26 cellular contexts compared by ENCODE assay signal in the genomic region with DNA sequence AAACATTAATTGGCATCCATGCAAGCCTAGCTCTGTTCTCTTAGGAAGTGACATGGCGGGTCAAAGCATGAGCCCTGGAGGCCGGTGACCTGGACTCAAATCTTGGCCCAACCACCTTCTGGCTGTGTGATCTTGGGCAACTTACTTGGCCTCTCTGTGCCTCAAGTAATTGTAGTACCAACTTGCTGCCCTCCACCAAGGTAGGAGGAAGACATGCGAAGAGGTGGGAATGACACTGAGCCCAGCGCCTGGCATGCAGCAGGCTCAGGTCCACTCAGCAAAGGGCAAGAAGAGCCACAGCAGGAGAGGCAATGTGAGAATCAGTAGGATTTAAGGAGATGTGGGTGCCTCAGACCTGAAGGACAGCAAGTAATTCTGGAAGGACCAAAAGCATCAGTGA. TPM values are rescaled to one million over a fixed set of nuclear protein-coding genes. Genes with fewer than 3 reads are reported as not detected.
DNase-seq lines count a peak whose midpoint lies in the region; ATAC-seq, FAIRE-seq and TF ChIP-seq lines count a peak whose summit lies in the region.
"Had no signal": no experiment of that assay in that cellular context is flagged by ENCODE, and none has a peak within 500 bp of the region (broad histone marks: within the 10 kb centered on the region; RNA-seq: fewer than 3 reads in every experiment).

No MANE protein-coding gene starts in this region.

- POLR2A ChIA-PET in HepG2 (lab: Yijun Ruan, JAX) = no interaction called here

- H3K36me3 ChIP-seq in HepG2 (replicated peaks in 1 of 2; ENCODE audit: control insufficient read depth in 1 of 2, insufficient read depth in 2 of 2, low read length in 2 of 2) = no peaks in the 10 kb centered on the region
- no peaks in the 10 kb centered on the region for H3K36me3 ChIP-seq in right lobe of liver
- H3K36me3 ChIP-seq in WERI-Rb-1 = no peaks in the 10 kb centered on the region
- H3K36me3 ChIP-seq: BE2C had no signal

- no peak overlapping the region for H2AFZ ChIP-seq in HepG2 (ENCODE audit: low read length)
- H2AFZ ChIP-seq: GM23248 had no signal

- BruUV-seq in HepG2 (replicated peaks; lab: Mats Ljungman, UMichigan) = no TSS peak

- no peaks in the 10 kb centered on the region for H3K9me3 Mint-ChIP-seq in chondrocyte (ENCODE audit: low read depth)
- H3K9me3 Mint-ChIP-seq: CD4-positive, alpha-beta memory T cell had no signal

- H3K27ac ChIP-seq in HepG2 (ENCODE audit: extremely low read length, insufficient read depth, low read length) (no peak overlapping the region), right lobe of liver (no peak overlapping the region), WERI-Rb-1 (peak overlapping the region; percentile 41; the same call in 1 of the 2 replicates)
- H3K27ac ChIP-seq: A549, GM23248 had no signal

- no peaks in the 10 kb centered on the region for H3K36me3 Mint-ChIP-seq in chondrocyte (ENCODE audit: low read depth)
- H3K36me3 Mint-ChIP-seq: CD4-positive, alpha-beta memory T cell had no signal

- peaks cover 1% of the 10 kb centered on the region for H3K4me1 Mint-ChIP-seq in chondrocyte (ENCODE audit: low read depth)
- H3K4me1 Mint-ChIP-seq: CD4-positive, alpha-beta memory T cell had no signal

- H3K4me3 ChIP-seq in HepG2 (replicated peaks in 1 of 3; ENCODE audit: insufficient read depth in 1 of 3, low read depth in 2 of 3, low read length in 3 of 3) (no peak overlapping the region), right lobe of liver (no peak overlapping the region), WERI-Rb-1 (ENCODE audit: low read depth, low read length) (no peak overlapping the region)
- H3K4me3 ChIP-seq: A549, GM23248 had no signal

- H3K4me2 ChIP-seq in HepG2 (ENCODE audit: low read depth, low read length) = no peak overlapping the region
- H3K4me2 ChIP-seq: A549 had no signal

- H3K4me3 Mint-ChIP-seq in chondrocyte (ENCODE audit: unreplicated experiment) = no peak overlapping the region
- H3K4me3 Mint-ChIP-seq: CD4-positive, alpha-beta memory T cell; HFFc6 had no signal

- no peak overlapping the region for H3K27ac Mint-ChIP-seq in chondrocyte (ENCODE audit: unreplicated experiment)
- H3K27ac Mint-ChIP-seq: CD4-positive, alpha-beta memory T cell; HFFc6 had no signal

- ATAC-seq in HepG2 (no peak), right lobe of liver (no peak)
- ATAC-seq: A549, HCT116 had no signal

- TF ChIP-seq CTCF in HepG2 (CRISPR knock-in tag; IDR thresholded peaks at IDR 0.05) (no peak), right lobe of liver (IDR thresholded peaks at IDR 0.05) (no peak), WERI-Rb-1 (IDR thresholded peaks at IDR 0.05; ENCODE audit: low read depth, low read length) (no peak), chondrocyte (IDR thresholded peaks at IDR 0.05) (no peak)

- H3K4me1 ChIP-seq in HepG2 (ENCODE audit: insufficient read depth, low read length) (no peaks in the 10 kb centered on the region), right lobe of liver (no peaks in the 10 kb centered on the region)
- H3K4me1 ChIP-seq: BE2C had no signal

- no peaks in the 10 kb centered on the region for H3K79me2 ChIP-seq in HepG2 (ENCODE audit: insufficient read depth, low read length)

- in situ Hi-C loops in HepG2 (cut with HindIII; ENCODE audit: extremely low pct_ligation_motif_present, low pct_unique_long_range_greater_than_20kb) = no loop called here

- TF ChIP-seq POLR2A in HepG2 (IDR thresholded peaks at IDR 0.05; ENCODE audit: insufficient read depth in 1 of 2, low read depth in 2 of 2, low read length in 2 of 2) (no peak), right lobe of liver (IDR thresholded peaks at IDR 0.05) (no peak)

- 67% methylated on average over 2 of the region's 4 CpGs for WGBS in HepG2 (ENCODE audit: low lambda C conversion rate)
- WGBS in right lobe of liver (ENCODE audit: insufficient coverage, low coverage, low lambda C conversion rate, missing lambda C conversion rate) = no CpG with 5 or more reads among the region's 4 CpGs

- intact Hi-C loops in HepG2 (cut with micrococcal nuclease; ENCODE audit: unreplicated experiment) = no loop called here
- intact Hi-C loops in right lobe of liver (cut with DNase I) = no loop called here

- H3K9me3 ChIP-seq in HepG2 (ENCODE audit: low read length) (no peaks in the 10 kb centered on the region), right lobe of liver (no peaks in the 10 kb centered on the region), WERI-Rb-1 (ENCODE audit: severe bottlenecking) (no peaks in the 10 kb centered on the region)
- H3K9me3 ChIP-seq: A549, BE2C had no signal

- H3K27me3 Mint-ChIP-seq in chondrocyte (ENCODE audit: low read depth) = peaks cover 49% of the 10 kb centered on the region

- FAIRE-seq in HepG2 (lab: Jason Lieb, UNC) = no peak
- FAIRE-seq: A549, GM12891, GM18507, H1 had no signal

- no peak for TF ChIP-seq RAD21 in HepG2 (CRISPR knock-in tag; IDR thresholded peaks at IDR 0.05)

- DNase-seq in HepG2 (ENCODE audit: low spot score) (no peak), right lobe of liver (no peak), WERI-Rb-1 (no peak), chondrocyte (ENCODE audit: low spot score) (peak; percentile 19), HCEC 1CT (no peak), ecto neural progenitor cell (ENCODE audit: low spot score) (no peak)
- no peak for DNase-seq in activated CD8-positive, alpha-beta memory T cell treated with anti-CD3 and anti-CD28 coated beads, Interleukin-2, amount 50 U/mL, for 48 hours
- DNase-seq: 8988T; ACHN; AML-193; BE2C; Calu3; CD4-positive, alpha-beta memory T cell; COR-L47; DMS53; DMS79 treated with DMSO at 0.1 percent for 48 hours; GM23248; HFFc6 had no signal

- CTCF ChIA-PET in HepG2 (lab: Yijun Ruan, JAX; ENCODE audit: low intra/inter-chr PET ratio, low total read pairs) = no interaction called here

- no peak overlapping the region for H3K9ac ChIP-seq in HepG2 (ENCODE audit: insufficient read depth, low read depth, low read length)
- H3K9ac ChIP-seq: GM23248 had no signal

- H3K27me3 ChIP-seq in HepG2 (ENCODE audit: control insufficient read depth in 1 of 2, insufficient read depth in 2 of 2, low read length in 2 of 2) = peaks cover 12 to 91% of the 10 kb centered on the region in 2 experiments; a peak in 4 of 5 replicates
- H3K27me3 ChIP-seq in right lobe of liver = no peaks in the 10 kb centered on the region
- no peaks in the 10 kb centered on the region for H3K27me3 ChIP-seq in WERI-Rb-1 (ENCODE audit: insufficient read depth, low read depth, severe bottlenecking)

- no peaks in the 10 kb centered on the region for H4K20me1 ChIP-seq in HepG2 (ENCODE audit: insufficient read depth, low read length)

- TF ChIP-seq EP300 in HepG2 (IDR thresholded peaks at IDR 0.05; ENCODE audit: low read depth in 2 of 2, low read length in 2 of 2) (no peak), HepG2 (CRISPR knock-in tag; IDR thresholded peaks at IDR 0.05; ENCODE audit: borderline replicate concordance) (no peak)

RNA-seq across cellular contexts. Expression of a gene that starts 24.3 kb away (rescaled TPM):
- total RNA-seq in HepG2 (2016; rRNA removed; fragmentation: Illumina TruSeq; extraction: Trizol) (0.10 and 0.51 TPM in 2 replicates), right lobe of liver (1 to 10 TPM in 2 of 6 experiments, under 1 TPM in 2, not detected in 2; 0.11 to 3.9 (median 0.65) TPM), chondrocyte (0.15 TPM in 1 of 3 replicates, not detected in the others)
- 0.18 TPM in 1 of 2 replicates, not detected in the other for total RNA-seq in HepG2 (2016; cell fraction: cytosol; rRNA removed; fragmentation: Illumina TruSeq; extraction: Trizol; ENCODE audit: low read depth)
- 0.18 and 0.41 TPM in 2 replicates for total RNA-seq in HepG2 (2016; cell fraction: insoluble cytoplasmic fraction; rRNA removed; fragmentation: Illumina TruSeq; extraction: Trizol)
- total RNA-seq in HepG2 (2016; cell fraction: membrane; rRNA removed; fragmentation: Illumina TruSeq; extraction: Trizol) = 0.12 and 0.24 TPM in 2 replicates
- total RNA-seq in HepG2 (2016; cell fraction: nucleus; rRNA removed; fragmentation: Illumina TruSeq; extraction: Trizol) = 0.75 and 0.91 TPM in 2 replicates
- polyA plus RNA-seq in HepG2 (2011; rRNA removed) = 1.1 and 1.9 TPM in 2 replicates
- polyA plus RNA-seq in HepG2 (2011; cell fraction: cytosol; rRNA removed) = 0.68 and 1.0 TPM in 2 replicates
- polyA plus RNA-seq in HepG2 (2011; cell fraction: nucleus; rRNA removed) = 5.3 and 5.4 TPM in 2 replicates
- polyA plus RNA-seq in HepG2 (2012) = 1.0 and 1.1 TPM in 2 replicates
- polyA plus RNA-seq in HepG2 (2016; cell fraction: cytosol; fragmentation: Illumina TruSeq; extraction: Trizol; ENCODE audit: low read depth) = 0.09 and 0.10 TPM in 2 replicates
- polyA plus RNA-seq in HepG2 (2016; cell fraction: insoluble cytoplasmic fraction; fragmentation: Illumina TruSeq; extraction: Trizol; ENCODE audit: low read depth) = 0.23 and 0.35 TPM in 2 replicates
- 0.21 TPM in 1 of 2 replicates, not detected in the other for polyA plus RNA-seq in HepG2 (2016; cell fraction: membrane; fragmentation: Illumina TruSeq; extraction: Trizol; ENCODE audit: low read depth)
- 1.9 TPM in 2 replicates for polyA plus RNA-seq in HepG2 (2016; cell fraction: nucleus; fragmentation: Illumina TruSeq; extraction: Trizol; ENCODE audit: insufficient read depth, low read depth)
- 1.6 TPM in 1 of 2 replicates, not detected in the other for polyA minus RNA-seq in HepG2 (2011; rRNA and poly(A)+ RNA removed; ENCODE audit: low replicate concordance)
- 0.40 and 0.44 TPM in 2 replicates for polyA minus RNA-seq in HepG2 (2011; cell fraction: cytosol; rRNA and poly(A)+ RNA removed)
- 0.37 and 1.5 TPM in 2 replicates for polyA minus RNA-seq in HepG2 (2011; cell fraction: nucleus; rRNA and poly(A)+ RNA removed)
- total RNA-seq: Calu3; CD4-positive, alpha-beta memory T cell; Daoy; GM23248; H1; H7; HFFc6 had no signal
- polyA plus RNA-seq: CD4-positive, alpha-beta memory T cell; GM23248; H1 had no signal

RNA-seq across cellular contexts. Expression of a gene that starts 59.6 kb away (rescaled TPM):
- total RNA-seq in HepG2 (2016; rRNA removed; fragmentation: Illumina TruSeq; extraction: Trizol) = not detected in 2 replicates
- total RNA-seq in HepG2 (2016; cell fraction: cytosol; rRNA removed; fragmentation: Illumina TruSeq; extraction: Trizol; ENCODE audit: low read depth) = not detected in 2 replicates
- total RNA-seq in HepG2 (2016; cell fraction: insoluble cytoplasmic fraction; rRNA removed; fragmentation: Illumina TruSeq; extraction: Trizol) = not detected in 2 replicates
- not detected in 2 replicates for total RNA-seq in HepG2 (2016; cell fraction: membrane; rRNA removed; fragmentation: Illumina TruSeq; extraction: Trizol)
- total RNA-seq in HepG2 (2016; cell fraction: nucleus; rRNA removed; fragmentation: Illumina TruSeq; extraction: Trizol) = not detected in 2 replicates
- polyA plus RNA-seq in HepG2 (2011; rRNA removed) = not detected in 2 replicates
- polyA plus RNA-seq in HepG2 (2011; cell fraction: cytosol; rRNA removed) = not detected in 2 replicates
- polyA plus RNA-seq in HepG2 (2011; cell fraction: nucleus; rRNA removed) = not detected in 2 replicates
- not detected in 2 replicates for polyA plus RNA-seq in HepG2 (2012)
- polyA plus RNA-seq in HepG2 (2016; cell fraction: cytosol; fragmentation: Illumina TruSeq; extraction: Trizol; ENCODE audit: low read depth) = not detected in 2 replicates
- not detected in 2 replicates for polyA plus RNA-seq in HepG2 (2016; cell fraction: insoluble cytoplasmic fraction; fragmentation: Illumina TruSeq; extraction: Trizol; ENCODE audit: low read depth)
- polyA plus RNA-seq in HepG2 (2016; cell fraction: membrane; fragmentation: Illumina TruSeq; extraction: Trizol; ENCODE audit: low read depth) = not detected in 2 replicates
- polyA plus RNA-seq in HepG2 (2016; cell fraction: nucleus; fragmentation: Illumina TruSeq; extraction: Trizol; ENCODE audit: insufficient read depth, low read depth) = not detected in 2 replicates
- not detected in 2 replicates for polyA minus RNA-seq in HepG2 (2011; rRNA and poly(A)+ RNA removed; ENCODE audit: low replicate concordance)
- polyA minus RNA-seq in HepG2 (2011; cell fraction: cytosol; rRNA and poly(A)+ RNA removed) = not detected in 2 replicates
- not detected in 2 replicates for polyA minus RNA-seq in HepG2 (2011; cell fraction: nucleus; rRNA and poly(A)+ RNA removed)
- under 1 TPM in 3 of 6 experiments, not detected in 3; 0.22 to 0.80 (median 0.74) TPM for total RNA-seq in right lobe of liver
- not detected in 3 replicates for total RNA-seq in chondrocyte
- total RNA-seq: Calu3; CD4-positive, alpha-beta memory T cell; Daoy; G401; GM23248; H1; H7; HFFc6 had no signal
- polyA plus RNA-seq: A549; CD4-positive, alpha-beta memory T cell; GM23248; H1 had no signal
